ENCODE assay signal across 1 cellular context in genomic region chr10:122310311-122311050, GRCh38.
A peak's percentile ranks its signal among the peaks of the same experiment; 100 is the strongest.
TF ChIP-seq lines count a peak whose summit lies in the region.

No MANE protein-coding gene starts in this region.

TF ChIP-seq in HepG2, 621 proteins besides CTCF, POLR2A, EP300 and RAD21 (continued from another document and continues in another):
- TF ChIP-seq ATF2 (CRISPR knock-in tag; IDR thresholded peaks at IDR 0.05) (peak; percentile 92; the same call in 1 of the 2 replicates), NCOA1 (CRISPR knock-in tag; IDR thresholded peaks at IDR 0.05) (peak; percentile 74; the same call in 1 of the 2 replicates), ZBTB1 (CRISPR knock-in tag; IDR thresholded peaks at IDR 0.05; ENCODE audit: borderline replicate concordance) (no peak), ZXDC (CRISPR knock-in tag; IDR thresholded peaks at IDR 0.05) (peak; percentile 80; the same call in 1 of the 2 replicates), MXD4 (CRISPR knock-in tag; IDR thresholded peaks at IDR 0.05) (no peak; the same call in 1 of the 2 replicates), BCL6 (CRISPR knock-in tag; IDR thresholded peaks at IDR 0.05) (peak; percentile 71), ZFP91 (CRISPR knock-in tag; IDR thresholded peaks at IDR 0.05; ENCODE audit: borderline replicate concordance) (peak; percentile 90; the same call in 1 of the 2 replicates), DRAP1 (CRISPR knock-in tag; IDR thresholded peaks at IDR 0.05) (peak; percentile 67; the same call in 1 of the 2 replicates), REPIN1 (CRISPR knock-in tag; IDR thresholded peaks at IDR 0.05; ENCODE audit: borderline replicate concordance, low read depth) (peak; percentile 87), ZNF256 (CRISPR knock-in tag; conservative IDR thresholded peaks at IDR 0.05) (no peak), ZNF234 (CRISPR knock-in tag; conservative IDR thresholded peaks at IDR 0.05) (peak; percentile 93; the same call in 1 of the 2 replicates), LCORL (IDR thresholded peaks at IDR 0.05) (no peak), LCORL (CRISPR knock-in tag; IDR thresholded peaks at IDR 0.05) (peak; percentile 94), HNRNPLL (IDR thresholded peaks at IDR 0.05; ENCODE audit: low read depth, low read length, poor library complexity, severe bottlenecking) (peak; percentile 47), ZKSCAN1 (IDR thresholded peaks at IDR 0.05; ENCODE audit: low read length) (peak; percentile 41; the same call in 1 of the 2 replicates), XRCC5 (optimal IDR thresholded peaks at IDR 0.05; ENCODE audit: low read length) (peak; percentile 82), RFXANK (CRISPR knock-in tag; IDR thresholded peaks at IDR 0.05) (peak; percentile 20; the same call in 1 of the 2 replicates), DDIT3 (CRISPR knock-in tag; IDR thresholded peaks at IDR 0.05) (no peak), ZNF607 (CRISPR knock-in tag; IDR thresholded peaks at IDR 0.05; ENCODE audit: borderline replicate concordance) (peak; percentile 95; the same call in 1 of the 2 replicates), ZNF598 (CRISPR knock-in tag; IDR thresholded peaks at IDR 0.05; ENCODE audit: borderline replicate concordance) (0 out of 2 replicates have a peak, but pooled peaks have one; percentile 25), ZMYM3 (CRISPR knock-in tag; IDR thresholded peaks at IDR 0.05) (peak; percentile 82; the same call in 1 of the 2 replicates), BRF2 (CRISPR knock-in tag; IDR thresholded peaks at IDR 0.05) (0 out of 2 replicates have a peak, but pooled peaks have one; percentile 73), ARNTL (CRISPR knock-in tag; IDR thresholded peaks at IDR 0.05) (peak; percentile 62; the same call in 1 of the 2 replicates), JDP2 (CRISPR knock-in tag; IDR thresholded peaks at IDR 0.05; ENCODE audit: borderline replicate concordance) (peak; percentile 75; the same call in 1 of the 2 replicates), SETDB1 (CRISPR knock-in tag; IDR thresholded peaks at IDR 0.05; ENCODE audit: borderline replicate concordance) (no peak), SKI (IDR thresholded peaks at IDR 0.05; ENCODE audit: partially characterized antibody) (peak; percentile 77), ARID5B (CRISPR knock-in tag; IDR thresholded peaks at IDR 0.05) (peak; percentile 86), RBM22 (optimal IDR thresholded peaks at IDR 0.05; ENCODE audit: low read length) (no peak), FOXO1 (CRISPR knock-in tag; IDR thresholded peaks at IDR 0.05) (peak; percentile 82; the same call in 1 of the 2 replicates), PHF8 (CRISPR knock-in tag; IDR thresholded peaks at IDR 0.05) (peak; percentile 55), ZNF879 (CRISPR knock-in tag; IDR thresholded peaks at IDR 0.05) (peak; percentile 57; the same call in 1 of the 2 replicates), ZNF512B (CRISPR knock-in tag; IDR thresholded peaks at IDR 0.05; ENCODE audit: borderline replicate concordance) (peak; percentile 84; the same call in 1 of the 2 replicates), RXRA (CRISPR knock-in tag; IDR thresholded peaks at IDR 0.05) (peak; percentile 94), ZNF710 (CRISPR knock-in tag; IDR thresholded peaks at IDR 0.05; ENCODE audit: borderline replicate concordance) (peak; percentile 26; the same call in 1 of the 2 replicates), TFE3 (CRISPR knock-in tag; IDR thresholded peaks at IDR 0.05) (peak; percentile 43), JUND (CRISPR knock-in tag; IDR thresholded peaks at IDR 0.05) (peak; percentile 80)
